Comparison of ENCODE assay signal across 9 cellular contexts in the genomic region with DNA sequence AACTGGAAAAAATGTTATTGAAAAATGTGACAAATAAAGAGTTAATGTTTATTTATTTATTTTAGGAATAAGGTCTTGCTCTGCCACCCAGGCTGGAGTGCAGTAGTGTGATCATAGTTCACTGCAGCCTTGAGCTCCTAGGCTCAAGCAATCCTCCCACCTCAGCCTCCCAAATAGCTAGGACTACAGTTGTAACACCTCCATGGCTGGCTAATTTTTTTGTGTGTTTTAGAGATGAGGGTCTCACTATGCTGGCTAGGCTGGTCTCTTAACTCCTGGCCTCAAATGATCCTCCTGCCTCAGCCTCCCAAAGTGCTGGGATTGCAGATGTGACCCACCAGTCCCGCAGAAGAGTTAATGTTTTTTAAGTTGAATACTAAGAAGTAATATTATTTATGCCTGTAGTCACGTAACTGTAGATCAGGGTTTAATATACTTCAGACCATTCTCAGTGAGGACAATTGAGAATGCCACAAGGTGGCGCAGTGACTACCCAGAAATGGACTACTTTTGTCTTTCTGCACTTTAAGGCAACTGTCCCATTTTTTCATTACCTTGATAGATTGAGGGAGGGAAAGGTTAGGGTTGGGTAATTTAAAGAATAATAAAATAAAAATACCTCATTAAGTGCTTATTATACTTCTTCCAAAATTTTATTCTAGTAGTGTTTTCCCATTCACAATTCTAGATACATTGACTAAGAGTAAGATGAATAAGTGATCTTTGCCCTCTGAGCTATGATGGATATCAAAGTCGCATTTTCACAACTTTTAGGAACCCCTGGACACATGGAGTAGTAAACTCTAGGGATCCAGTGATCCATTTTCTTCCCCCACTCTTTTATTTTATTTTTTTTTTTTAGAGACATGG. TPM values are rescaled to one million over a fixed set of nuclear protein-coding genes. Genes with fewer than 3 reads are reported as not detected.
DNase-seq lines count a peak whose midpoint lies in the region; ATAC-seq and TF ChIP-seq lines count a peak whose summit lies in the region.
"Had no signal": no experiment of that assay in that cellular context is flagged by ENCODE, and none has a peak within 500 bp of the region (broad histone marks: within the 10 kb centered on the region; RNA-seq: fewer than 3 reads in every experiment).

No MANE protein-coding gene starts in this region.

- H2AFZ ChIP-seq in OCI-LY3 (ENCODE audit: low read depth, low read length) = no peak overlapping the region

- H3K27ac Mint-ChIP-seq in CD4-positive, alpha-beta T cell = no peak overlapping the region

- intact Hi-C loops in CD4-positive, alpha-beta T cell (cut with DNase I, micrococcal nuclease) = loop anchor here (1.0 to 5.0 kb wide), 4 partner anchors 214 to 657 kb away; no protein-coding TSS in a partner anchor
- intact Hi-C loops in thyroid gland (cut with DNase I) = loop anchor here (5.0 to 10.0 kb wide), 3 partner anchors 236 to 659 kb away; no protein-coding TSS in a partner anchor

- CTCF ChIA-PET in CD4-positive, alpha-beta T cell (lab: Charles Lee) = interaction anchor here (0.9 to 1.2 kb wide), 2 partner anchors 9 to 18 kb away, joined by 3 read pairs; no protein-coding TSS in a partner anchor

- no peak overlapping the region for H3K27ac ChIP-seq in CD4-positive, alpha-beta T cell (ENCODE audit: low read depth, low read length)
- H3K27ac ChIP-seq in OCI-LY3 (ENCODE audit: low read length) (no peak overlapping the region), thyroid gland (no peak overlapping the region)

- H3K36me3 Mint-ChIP-seq in CD4-positive, alpha-beta T cell (ENCODE audit: low read depth) = no peaks in the 10 kb centered on the region

- POLR2A ChIA-PET in CD4-positive, alpha-beta T cell (lab: Charles Lee) = no interaction called here

- no peak for TF ChIP-seq POLR2A in thyroid gland (IDR thresholded peaks at IDR 0.05)

- H3K9ac ChIP-seq in OCI-LY3 (ENCODE audit: low read length) = no peak overlapping the region

- DNase-seq in CD4-positive, alpha-beta T cell = peak; percentile 30 to 60 (median 38)
- DNase-seq in HPDE6-E6E7 (ENCODE audit: extremely low spot score) (peak; percentile 22), activated T-cell treated with anti-CD3 and anti-CD28 coated beads for 4 hours (peak; percentile 50), fibroblast of mammary gland (ENCODE audit: low read depth) (peak; percentile 76), non-pigmented ciliary epithelial cell (ENCODE audit: low read depth) (peak; percentile 40), thyroid gland (peak; percentile 74 to 78), occipital lobe (lab: John Stamatoyannopoulos, UW) (no peak)

- no peaks in the 10 kb centered on the region for H3K9me3 Mint-ChIP-seq in CD4-positive, alpha-beta T cell
- H3K9me3 Mint-ChIP-seq: IgD-negative memory B cell had no signal

- H3K9me3 ChIP-seq in CD4-positive, alpha-beta T cell (ENCODE audit: control insufficient read depth, low read length) = no peaks in the 10 kb centered on the region
- H3K9me3 ChIP-seq in OCI-LY3 (ENCODE audit: insufficient read depth, low read length) (no peaks in the 10 kb centered on the region), thyroid gland (no peaks in the 10 kb centered on the region)

- H3K4me2 ChIP-seq in OCI-LY3 (ENCODE audit: low read length) = peak overlapping the region; percentile 23

- no peak overlapping the region for H3K4me3 ChIP-seq in OCI-LY3 (ENCODE audit: low read length)
- H3K4me3 ChIP-seq in fibroblast of mammary gland (ENCODE audit: control insufficient read depth, low read depth, low read length) = no peak overlapping the region
- no peak overlapping the region for H3K4me3 ChIP-seq in thyroid gland (replicated peaks in 1 of 3)

- H3K27me3 ChIP-seq in CD4-positive, alpha-beta T cell (ENCODE audit: control insufficient read depth, insufficient read depth, low read length) = no peaks in the 10 kb centered on the region
- H3K27me3 ChIP-seq in OCI-LY3 (ENCODE audit: low read depth, low read length) = peaks cover 16% of the 10 kb centered on the region
- no peaks in the 10 kb centered on the region for H3K27me3 ChIP-seq in thyroid gland

- no peaks in the 10 kb centered on the region for H3K79me2 ChIP-seq in OCI-LY3 (ENCODE audit: low read length)

- H3K4me1 ChIP-seq in OCI-LY3 (ENCODE audit: low read length) (peaks cover 32% of the 10 kb centered on the region), thyroid gland (no peaks in the 10 kb centered on the region)

- WGBS in thyroid gland, 2 donors = 26 to 35% methylated on average over 4 of the region's 4 CpGs

- peaks cover 8% of the 10 kb centered on the region for H3K27me3 Mint-ChIP-seq in CD4-positive, alpha-beta T cell

- H3K4me1 Mint-ChIP-seq in CD4-positive, alpha-beta T cell (ENCODE audit: low read depth) = no peaks in the 10 kb centered on the region

- H3K4me3 Mint-ChIP-seq in CD4-positive, alpha-beta T cell = no peak overlapping the region
- H3K4me3 Mint-ChIP-seq: IgD-negative memory B cell had no signal

- H3K36me3 ChIP-seq in OCI-LY3 (replicated peaks; ENCODE audit: low read depth, low read length) = no peaks in the 10 kb centered on the region
- no peaks in the 10 kb centered on the region for H3K36me3 ChIP-seq in thyroid gland

- TF ChIP-seq CTCF in CD4-positive, alpha-beta T cell (IDR thresholded peaks at IDR 0.05) = peak; percentile 76
- peak; percentile 82 for TF ChIP-seq CTCF in OCI-LY3 (IDR thresholded peaks at IDR 0.05; ENCODE audit: low read depth, low read length)
- peak; percentile 88 for TF ChIP-seq CTCF in fibroblast of mammary gland (conservative IDR thresholded peaks at IDR 0.05; ENCODE audit: control insufficient read depth, insufficient read depth, low read depth, low read length)
- TF ChIP-seq CTCF in thyroid gland (IDR thresholded peaks at IDR 0.05) = peak; percentile 44 to 78 (median 69)

- ATAC-seq in CD4-positive, alpha-beta T cell (ENCODE audit: poor library complexity) = peak; percentile 49

- H4K20me1 ChIP-seq in OCI-LY3 (ENCODE audit: insufficient read depth, low read length) = no peaks in the 10 kb centered on the region

RNA-seq across cellular contexts. Expression of gene MUC13, which starts 6.0 kb away (rescaled TPM):
- under 1 TPM in 1 of 2 experiments, not detected in 1; 0.47 TPM for total RNA-seq in CD4-positive, alpha-beta T cell
- total RNA-seq in thyroid gland (not detected), occipital lobe (not detected)

RNA-seq across cellular contexts. Expression of gene ITGB5, which starts 41.4 kb away (rescaled TPM):
- total RNA-seq in CD4-positive, alpha-beta T cell = under 1 TPM; 0.47 to 0.85 TPM
- total RNA-seq in thyroid gland = 100 to 1,000 TPM in 3 of 4 donors, 10 to 100 TPM in 1; 79.2 to 122 (median 110) TPM
- 25.6 TPM for total RNA-seq in occipital lobe

Comparison
In these comparisons a context has a peak if more than half of its experiments do, and no peak if none do; other contexts are left out.
1. RNA of gene ITGB5, which starts 41.4 kb away (total RNA-seq): 79.2 to 122 TPM in thyroid gland and 25.6 TPM in occipital lobe (single experiment); 0.47 to 0.85 TPM in CD4-positive, alpha-beta T cell; every median in the first group is over 10 times any median in the second.
2. Peak in every context shown above with its lines, with median percentiles within 50 percentile points of each other: CTCF ChIP-seq.